22 cellular contexts compared by ENCODE assay signal in the genomic region with DNA sequence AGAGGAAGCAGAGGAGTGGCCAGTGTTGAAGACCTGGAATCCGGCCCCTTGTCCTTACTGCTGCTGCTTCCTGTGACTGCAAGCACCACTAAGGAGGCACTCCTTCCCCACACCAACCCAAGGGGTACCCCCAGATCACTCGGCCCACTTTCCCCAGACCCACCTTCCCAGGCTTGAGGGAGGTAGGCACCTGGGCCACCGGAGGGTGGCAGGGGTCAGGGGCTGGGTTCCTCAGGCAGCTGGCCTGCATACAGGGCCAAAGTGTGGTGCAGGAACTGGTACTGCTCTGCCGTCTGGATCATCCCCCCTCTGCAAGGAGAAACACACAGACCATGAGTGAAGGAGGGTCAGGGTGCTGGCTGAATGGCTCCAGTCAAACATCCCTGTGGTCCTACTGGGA. TPM values are rescaled to one million over a fixed set of nuclear protein-coding genes. Genes with fewer than 3 reads are reported as not detected.
DNase-seq lines count a peak whose midpoint lies in the region; ATAC-seq and TF ChIP-seq lines count a peak whose summit lies in the region.
"Had no signal": no experiment of that assay in that cellular context is flagged by ENCODE, and none has a peak within 500 bp of the region (broad histone marks: within the 10 kb centered on the region; RNA-seq: fewer than 3 reads in every experiment).

No MANE protein-coding gene starts in this region.

- TF ChIP-seq POLR2A in esophagus muscularis mucosa (IDR thresholded peaks at IDR 0.05; ENCODE audit: low read depth) = no peak

- no peak for DNase-seq in activated CD4-positive, alpha-beta memory T cell treated with anti-CD3 and anti-CD28 coated beads, Interleukin-2, amount 10 ng/mL, durations not matched to agents 7 days and 5 days
- no peak for DNase-seq in activated CD4-positive, alpha-beta memory T cell treated with anti-CD3 and anti-CD28 coated beads for 36 hours
- DNase-seq in CD4-positive, alpha-beta T cell = no peak
- DNase-seq in neuronal stem cell (ENCODE audit: low spot score) (no peak), psoas muscle (no peak), esophagus muscularis mucosa (ENCODE audit: extremely low spot score) (no peak)
- DNase-seq: 8988T, C1 segment of cervical spinal cord, DMS53, GDM1, H9, HFFc6, KBM-7, NCI-H1048, NCI-H1417 treated with DMSO at 0.1 percent for 48 hours, NCI-H187, NCI-H226, NCI-H510A treated with DMSO at 0.1 percent for 48 hours, NCI-H748 treated with DMSO at 0.1 percent for 48 hours had no signal

- H3K79me1 ChIP-seq in neuronal stem cell (ENCODE audit: low read depth, low read length) = peaks cover 4% of the 10 kb centered on the region

- H3K9ac ChIP-seq in neuronal stem cell (ENCODE audit: low read depth, low read length, poor library complexity) = no peak overlapping the region

- no peaks in the 10 kb centered on the region for H3K9me3 Mint-ChIP-seq in activated CD4-positive, alpha-beta memory T cell treated with anti-CD3 and anti-CD28 coated beads, Interleukin-2, amount 10 ng/mL, durations not matched to agents 7 days and 5 days
- H3K9me3 Mint-ChIP-seq in activated CD4-positive, alpha-beta memory T cell treated with anti-CD3 and anti-CD28 coated beads for 36 hours = no peaks in the 10 kb centered on the region
- no peaks in the 10 kb centered on the region for H3K9me3 Mint-ChIP-seq in CD4-positive, alpha-beta T cell
- no peaks in the 10 kb centered on the region for H3K9me3 Mint-ChIP-seq in activated T-helper 17 cell treated with anti-CD3 and anti-CD28 coated beads, Interleukin-2, amount 50 U/mL, for 72 hours
- H3K9me3 Mint-ChIP-seq: H9, HFFc6 had no signal

- WGBS in neuronal stem cell (ENCODE audit: extremely low coverage in 2 of 2, insufficient read length in 2 of 2, insufficient replicate concordance in 1 of 2), 2 donors = no CpG with 5 or more reads among the region's 4 CpGs
- WGBS in psoas muscle, 3 donors = 84 to 89% (median 88%) methylated on average over 4 of the region's 4 CpGs
- WGBS in esophagus muscularis mucosa = 90% methylated on average over 4 of the region's 4 CpGs

- H3K4me3 Mint-ChIP-seq in activated CD4-positive, alpha-beta memory T cell treated with anti-CD3 and anti-CD28 coated beads, Interleukin-2, amount 10 ng/mL, durations not matched to agents 7 days and 5 days = no peak overlapping the region
- no peak overlapping the region for H3K4me3 Mint-ChIP-seq in activated CD4-positive, alpha-beta memory T cell treated with anti-CD3 and anti-CD28 coated beads for 36 hours
- H3K4me3 Mint-ChIP-seq in CD4-positive, alpha-beta T cell = no peak overlapping the region
- H3K4me3 Mint-ChIP-seq in activated T-helper 17 cell treated with anti-CD3 and anti-CD28 coated beads, Interleukin-2, amount 50 U/mL, for 72 hours = no peak overlapping the region
- H3K4me3 Mint-ChIP-seq: H9, HFFc6 had no signal

- no peak overlapping the region for H3K23ac ChIP-seq in neuronal stem cell (ENCODE audit: low read depth, low read length, poor library complexity)

- H2BK12ac ChIP-seq in neuronal stem cell (ENCODE audit: low read length) = no peak overlapping the region

- H4K8ac ChIP-seq in neuronal stem cell (ENCODE audit: low read depth, low read length) = no peak overlapping the region

- H2BK15ac ChIP-seq in neuronal stem cell (ENCODE audit: low read length) = no peak overlapping the region

- H3K18ac ChIP-seq in neuronal stem cell (ENCODE audit: low read length) = peak overlapping the region; percentile 15

- peak overlapping the region; percentile 60 for H2AK5ac ChIP-seq in neuronal stem cell (ENCODE audit: low read depth, low read length)

- H3K27me3 ChIP-seq in CD4-positive, alpha-beta T cell (ENCODE audit: control insufficient read depth, insufficient read depth, low read length) = no peaks in the 10 kb centered on the region
- H3K27me3 ChIP-seq in neuronal stem cell (ENCODE audit: control insufficient read depth in 3 of 3, insufficient read depth in 3 of 3, low read depth in 1 of 3, low read length in 3 of 3) (peaks cover 0 to 58% (median 8%) of the 10 kb centered on the region in 3 experiments), psoas muscle (ENCODE audit: insufficient read depth in 3 of 3, low read length in 2 of 3) (no peaks in the 10 kb centered on the region), esophagus muscularis mucosa (peaks cover 0 to 4% (median 1%) of the 10 kb centered on the region in 4 donors)

- H3K4ac ChIP-seq in neuronal stem cell (ENCODE audit: low read length) = no peak overlapping the region

- no peak overlapping the region for H2AFZ ChIP-seq in neuronal stem cell (ENCODE audit: low read length)

- H3K4me1 ChIP-seq in neuronal stem cell (ENCODE audit: control insufficient read depth in 2 of 2, insufficient read depth in 1 of 2, low read depth in 1 of 2, low read length in 2 of 2) = peaks cover 3 to 5% of the 10 kb centered on the region in 2 donors
- peaks cover 8% of the 10 kb centered on the region for H3K4me1 ChIP-seq in psoas muscle
- peaks cover 4 to 13% (median 11%) of the 10 kb centered on the region in 4 donors for H3K4me1 ChIP-seq in esophagus muscularis mucosa

- H3K4me1 Mint-ChIP-seq in activated CD4-positive, alpha-beta memory T cell treated with anti-CD3 and anti-CD28 coated beads, Interleukin-2, amount 10 ng/mL, durations not matched to agents 7 days and 5 days = peaks cover 34% of the 10 kb centered on the region
- H3K4me1 Mint-ChIP-seq in activated CD4-positive, alpha-beta memory T cell treated with anti-CD3 and anti-CD28 coated beads for 36 hours (ENCODE audit: low read depth) = peaks cover 20% of the 10 kb centered on the region
- peaks cover 22% of the 10 kb centered on the region for H3K4me1 Mint-ChIP-seq in CD4-positive, alpha-beta T cell (ENCODE audit: low read depth)
- H3K4me1 Mint-ChIP-seq in activated T-helper 17 cell treated with anti-CD3 and anti-CD28 coated beads, Interleukin-2, amount 50 U/mL, for 72 hours = peaks cover 20% of the 10 kb centered on the region

- H2BK5ac ChIP-seq in neuronal stem cell (ENCODE audit: low read length) = no peak overlapping the region

- H3K36me3 ChIP-seq in neuronal stem cell (replicated peaks in 1 of 2; ENCODE audit: control insufficient read depth in 2 of 2, insufficient read depth in 2 of 2, low read length in 2 of 2) = no peaks in the 10 kb centered on the region
- no peaks in the 10 kb centered on the region for H3K36me3 ChIP-seq in psoas muscle (ENCODE audit: insufficient read depth in 1 of 2, low read depth in 1 of 2)
- H3K36me3 ChIP-seq in esophagus muscularis mucosa = no peaks in the 10 kb centered on the region

- H3K27ac Mint-ChIP-seq in activated CD4-positive, alpha-beta memory T cell treated with anti-CD3 and anti-CD28 coated beads, Interleukin-2, amount 10 ng/mL, durations not matched to agents 7 days and 5 days = peak overlapping the region; percentile 38
- H3K27ac Mint-ChIP-seq in activated CD4-positive, alpha-beta memory T cell treated with anti-CD3 and anti-CD28 coated beads for 36 hours = no peak overlapping the region
- H3K27ac Mint-ChIP-seq in CD4-positive, alpha-beta T cell = peak overlapping the region; percentile 68
- peak overlapping the region; percentile 11 for H3K27ac Mint-ChIP-seq in activated T-helper 17 cell treated with anti-CD3 and anti-CD28 coated beads, Interleukin-2, amount 50 U/mL, for 72 hours
- H3K27ac Mint-ChIP-seq: HFFc6 had no signal

- TF ChIP-seq EP300 in esophagus muscularis mucosa (IDR thresholded peaks at IDR 0.05) = no peak

- H2BK120ac ChIP-seq in neuronal stem cell (ENCODE audit: low read depth, low read length) = no peak overlapping the region

- no peak overlapping the region for H3K4me2 ChIP-seq in neuronal stem cell (ENCODE audit: insufficient read depth, low read length, poor library complexity, severe bottlenecking)

- peaks cover 55% of the 10 kb centered on the region for H3K36me3 Mint-ChIP-seq in activated CD4-positive, alpha-beta memory T cell treated with anti-CD3 and anti-CD28 coated beads, Interleukin-2, amount 10 ng/mL, durations not matched to agents 7 days and 5 days (ENCODE audit: low read depth)
- peaks cover 48% of the 10 kb centered on the region for H3K36me3 Mint-ChIP-seq in activated CD4-positive, alpha-beta memory T cell treated with anti-CD3 and anti-CD28 coated beads for 36 hours
- H3K36me3 Mint-ChIP-seq in CD4-positive, alpha-beta T cell (ENCODE audit: low read depth) = peaks cover 70% of the 10 kb centered on the region
- peaks cover 70% of the 10 kb centered on the region for H3K36me3 Mint-ChIP-seq in activated T-helper 17 cell treated with anti-CD3 and anti-CD28 coated beads, Interleukin-2, amount 50 U/mL, for 72 hours (ENCODE audit: low read depth)

- H3K27me3 Mint-ChIP-seq in activated CD4-positive, alpha-beta memory T cell treated with anti-CD3 and anti-CD28 coated beads, Interleukin-2, amount 10 ng/mL, durations not matched to agents 7 days and 5 days = no peaks in the 10 kb centered on the region
- no peaks in the 10 kb centered on the region for H3K27me3 Mint-ChIP-seq in activated CD4-positive, alpha-beta memory T cell treated with anti-CD3 and anti-CD28 coated beads for 36 hours
- no peaks in the 10 kb centered on the region for H3K27me3 Mint-ChIP-seq in CD4-positive, alpha-beta T cell
- no peaks in the 10 kb centered on the region for H3K27me3 Mint-ChIP-seq in activated T-helper 17 cell treated with anti-CD3 and anti-CD28 coated beads, Interleukin-2, amount 50 U/mL, for 72 hours

- POLR2A ChIA-PET in activated CD4-positive, alpha-beta memory T cell treated with anti-CD3 and anti-CD28 coated beads, Interleukin-2, amount 10 ng/mL, durations not matched to agents 7 days and 5 days (lab: Charles Lee) = interaction anchor here (1.6 to 9.2 kb wide), 3 partner anchors 7 to 14 kb away, joined by 6 to 174 read pairs (median 68); a partner anchor contains a TSS
- POLR2A ChIA-PET in activated CD4-positive, alpha-beta memory T cell treated with anti-CD3 and anti-CD28 coated beads for 36 hours (lab: Charles Lee) = interaction anchor here (4.6 to 8.2 kb wide), 2 partner anchors 7 to 13 kb away, joined by 23 to 57 read pairs; a partner anchor contains a TSS
- POLR2A ChIA-PET in CD4-positive, alpha-beta T cell (lab: Charles Lee) = interaction anchor here (6.4 kb wide), 1 partner anchor 13 kb away, joined by 66 read pairs; a partner anchor contains a TSS

- no peak for ATAC-seq in CD4-positive, alpha-beta T cell (ENCODE audit: poor library complexity)
- ATAC-seq in activated T-helper 17 cell treated with anti-CD3 and anti-CD28 coated beads, Interleukin-2, amount 50 U/mL, for 72 hours (replicated peaks) = no peak
- no peak for ATAC-seq in psoas muscle
- ATAC-seq in HG02885 (IDR thresholded peaks at IDR 0.05; ENCODE audit: poor library complexity, unreplicated experiment) = no peak
- ATAC-seq: HepG2 had no signal

- H3K9me3 ChIP-seq in CD4-positive, alpha-beta T cell (ENCODE audit: control insufficient read depth, low read length) = no peaks in the 10 kb centered on the region
- peaks cover 0 to 1% of the 10 kb centered on the region in 2 donors for H3K9me3 ChIP-seq in neuronal stem cell (replicated peaks in 1 of 2; ENCODE audit: control insufficient read depth in 2 of 2, insufficient read depth in 1 of 2, low read depth in 1 of 2, low read length in 2 of 2)
- H3K9me3 ChIP-seq in psoas muscle = no peaks in the 10 kb centered on the region
- H3K9me3 ChIP-seq in esophagus muscularis mucosa = no peaks in the 10 kb centered on the region

- H4K91ac ChIP-seq in neuronal stem cell (ENCODE audit: low read depth, low read length, poor library complexity) = no peak overlapping the region

- H3K4me3 ChIP-seq in neuronal stem cell (ENCODE audit: low read length in 2 of 2) = no peak overlapping the region
- H3K4me3 ChIP-seq in psoas muscle = no peak overlapping the region
- no peak overlapping the region for H3K4me3 ChIP-seq in esophagus muscularis mucosa

- intact Hi-C loops in activated CD4-positive, alpha-beta memory T cell treated with anti-CD3 and anti-CD28 coated beads for 36 hours (cut with micrococcal nuclease) = no loop called here
- intact Hi-C loops in CD4-positive, alpha-beta T cell (cut with DNase I, micrococcal nuclease) = loop anchor here in 1 of 2 experiments (5.0 to 10.0 kb wide), 3 partner anchors 321 to 994 kb away; a partner anchor contains a TSS
- intact Hi-C loops in psoas muscle (cut with DNase I) (no loop called here), esophagus muscularis mucosa (cut with DNase I) (no loop called here)

- H3K27ac ChIP-seq in CD4-positive, alpha-beta T cell (ENCODE audit: low read depth, low read length) = no peak overlapping the region
- H3K27ac ChIP-seq in neuronal stem cell (replicated peaks; ENCODE audit: low read length) (no peak overlapping the region), psoas muscle (no peak overlapping the region), esophagus muscularis mucosa (replicated peaks in 1 of 4) (no peak overlapping the region)

- CTCF ChIA-PET in activated CD4-positive, alpha-beta memory T cell treated with anti-CD3 and anti-CD28 coated beads, Interleukin-2, amount 10 ng/mL, durations not matched to agents 7 days and 5 days (lab: Charles Lee) = interaction anchor here (0.7 to 0.8 kb wide), 2 partner anchors 12 to 13 kb away, joined by 3 read pairs; a partner anchor contains a TSS
- CTCF ChIA-PET in activated CD4-positive, alpha-beta memory T cell treated with anti-CD3 and anti-CD28 coated beads for 36 hours (lab: Charles Lee) = interaction anchor here (1.8 to 3.0 kb wide), 2 partner anchors 11 to 13 kb away, joined by 5 to 15 read pairs; a partner anchor contains a TSS
- CTCF ChIA-PET in CD4-positive, alpha-beta T cell (lab: Charles Lee) = interaction anchor here (0.8 kb wide), 1 partner anchor 12 kb away, joined by 3 read pairs; a partner anchor contains a TSS

- no peak for TF ChIP-seq CTCF in CD4-positive, alpha-beta T cell (IDR thresholded peaks at IDR 0.05)
- TF ChIP-seq CTCF in psoas muscle (IDR thresholded peaks at IDR 0.05) (no peak), esophagus muscularis mucosa (IDR thresholded peaks at IDR 0.05) (no peak)

- no peak overlapping the region for H3K14ac ChIP-seq in neuronal stem cell (ENCODE audit: low read length)

RNA-seq across cellular contexts. Expression of a gene that starts 3.9 kb away (rescaled TPM):
- total RNA-seq in activated CD4-positive, alpha-beta memory T cell treated with anti-CD3 and anti-CD28 coated beads, Interleukin-2, amount 10 ng/mL, durations not matched to agents 7 days and 5 days = 10 to 100 TPM; 62.4 to 63.8 TPM
- total RNA-seq in activated CD4-positive, alpha-beta memory T cell treated with anti-CD3 and anti-CD28 coated beads for 36 hours = 10 to 100 TPM; 38.2 to 40.4 TPM
- total RNA-seq in CD4-positive, alpha-beta T cell = 10 to 100 TPM; 73.5 to 73.8 TPM
- 10 to 100 TPM; 43.6 to 51.4 TPM for total RNA-seq in activated T-helper 17 cell treated with anti-CD3 and anti-CD28 coated beads, Interleukin-2, amount 50 U/mL, for 72 hours
- polyA plus RNA-seq in neuronal stem cell (2013, experiment 1 of 2) = 33.4 TPM
- polyA plus RNA-seq in neuronal stem cell (2013, experiment 2 of 2) = 32.1 TPM
- total RNA-seq in psoas muscle (10 to 100 TPM; 53.1 to 70.6 (median 62.3) TPM), esophagus muscularis mucosa (10 to 100 TPM; 41.1 to 60.8 (median 53.6) TPM)
- 10 to 100 TPM; 26.6 to 34.0 (median 26.6) TPM for polyA plus RNA-seq in psoas muscle

RNA-seq across cellular contexts. Expression of a gene that starts 12.0 kb away (rescaled TPM):
- total RNA-seq in activated CD4-positive, alpha-beta memory T cell treated with anti-CD3 and anti-CD28 coated beads, Interleukin-2, amount 10 ng/mL, durations not matched to agents 7 days and 5 days = 100 to 1,000 TPM; 228 to 231 TPM
- total RNA-seq in activated CD4-positive, alpha-beta memory T cell treated with anti-CD3 and anti-CD28 coated beads for 36 hours = 100 to 1,000 TPM; 197 to 199 TPM
- total RNA-seq in CD4-positive, alpha-beta T cell = 100 to 1,000 TPM; 144 to 145 TPM
- total RNA-seq in activated T-helper 17 cell treated with anti-CD3 and anti-CD28 coated beads, Interleukin-2, amount 50 U/mL, for 72 hours = 100 to 1,000 TPM; 238 to 281 TPM
- not detected for polyA plus RNA-seq in neuronal stem cell (2013, experiment 1 of 2)
- not detected for polyA plus RNA-seq in neuronal stem cell (2013, experiment 2 of 2)
- total RNA-seq in psoas muscle = 1 to 10 TPM in 1 of 4 donors, under 1 TPM in 3; 0.32 to 1.0 (median 0.45) TPM
- polyA plus RNA-seq in psoas muscle = under 1 TPM; 0.10 to 0.17 (median 0.13) TPM
- 1 to 10 TPM in 2 of 4 donors, under 1 TPM in 2; 0.78 to 2.5 (median 1.3) TPM for total RNA-seq in esophagus muscularis mucosa
- total RNA-seq: HepG2, HFFc6 had no signal
- polyA plus RNA-seq: HepG2 had no signal

RNA-seq across cellular contexts. Expression of a gene that starts 25.7 kb away (rescaled TPM):
- total RNA-seq in activated CD4-positive, alpha-beta memory T cell treated with anti-CD3 and anti-CD28 coated beads, Interleukin-2, amount 10 ng/mL, durations not matched to agents 7 days and 5 days = not detected
- not detected for total RNA-seq in activated CD4-positive, alpha-beta memory T cell treated with anti-CD3 and anti-CD28 coated beads for 36 hours
- not detected for total RNA-seq in CD4-positive, alpha-beta T cell
- total RNA-seq in activated T-helper 17 cell treated with anti-CD3 and anti-CD28 coated beads, Interleukin-2, amount 50 U/mL, for 72 hours = not detected
- polyA plus RNA-seq in neuronal stem cell (2013, experiment 1 of 2) = 0.06 TPM
- 0.08 TPM for polyA plus RNA-seq in neuronal stem cell (2013, experiment 2 of 2)
- total RNA-seq in psoas muscle = not detected
- under 1 TPM; 0.01 TPM for polyA plus RNA-seq in psoas muscle
- total RNA-seq in esophagus muscularis mucosa = under 1 TPM in 3 of 4 donors, not detected in 1; 0.17 to 0.69 (median 0.58) TPM
- total RNA-seq: HepG2, HFFc6 had no signal

RNA-seq across cellular contexts. Expression of a gene that starts 45.2 kb away (rescaled TPM):
- under 1 TPM in 1 of 2 experiments, not detected in 1; 0.08 TPM for total RNA-seq in activated CD4-positive, alpha-beta memory T cell treated with anti-CD3 and anti-CD28 coated beads, Interleukin-2, amount 10 ng/mL, durations not matched to agents 7 days and 5 days
- total RNA-seq in activated CD4-positive, alpha-beta memory T cell treated with anti-CD3 and anti-CD28 coated beads for 36 hours = under 1 TPM; 0.05 to 0.10 TPM
- under 1 TPM; 0.19 to 0.45 TPM for total RNA-seq in CD4-positive, alpha-beta T cell
- under 1 TPM in 1 of 2 donors, not detected in 1; 0.21 TPM for total RNA-seq in activated T-helper 17 cell treated with anti-CD3 and anti-CD28 coated beads, Interleukin-2, amount 50 U/mL, for 72 hours
- 0.21 TPM for polyA plus RNA-seq in neuronal stem cell (2013, experiment 1 of 2)
- 0.15 TPM for polyA plus RNA-seq in neuronal stem cell (2013, experiment 2 of 2)
- total RNA-seq in psoas muscle = under 1 TPM in 1 of 4 donors, not detected in 3; 0.19 TPM
- polyA plus RNA-seq in psoas muscle = under 1 TPM; 0.12 to 0.20 (median 0.13) TPM
- 1 to 10 TPM in 1 of 4 donors, under 1 TPM in 2, not detected in 1; under 0.01 to 1.2 (median 0.78) TPM for total RNA-seq in esophagus muscularis mucosa
- total RNA-seq: HepG2, HFFc6 had no signal

Comparison
In these comparisons a context has a peak if more than half of its experiments do, and no peak if none do; other contexts are left out.
1. RNA of a gene that starts 12.0 kb away (total RNA-seq): 238 to 281 TPM in activated T-helper 17 cell treated with anti-CD3 and anti-CD28 coated beads, Interleukin-2, amount 50 U/mL, for 72 hours, 228 to 231 TPM in activated CD4-positive, alpha-beta memory T cell treated with anti-CD3 and anti-CD28 coated beads, Interleukin-2, amount 10 ng/mL, durations not matched to agents 7 days and 5 days, 197 to 199 TPM in activated CD4-positive, alpha-beta memory T cell treated with anti-CD3 and anti-CD28 coated beads for 36 hours and 144 to 145 TPM in CD4-positive, alpha-beta T cell; 0.78 to 2.5 TPM in esophagus muscularis mucosa and 0.32 to 1.0 TPM in psoas muscle; every median in the first group is over 10 times any median in the second.